In the genomic region with DNA sequence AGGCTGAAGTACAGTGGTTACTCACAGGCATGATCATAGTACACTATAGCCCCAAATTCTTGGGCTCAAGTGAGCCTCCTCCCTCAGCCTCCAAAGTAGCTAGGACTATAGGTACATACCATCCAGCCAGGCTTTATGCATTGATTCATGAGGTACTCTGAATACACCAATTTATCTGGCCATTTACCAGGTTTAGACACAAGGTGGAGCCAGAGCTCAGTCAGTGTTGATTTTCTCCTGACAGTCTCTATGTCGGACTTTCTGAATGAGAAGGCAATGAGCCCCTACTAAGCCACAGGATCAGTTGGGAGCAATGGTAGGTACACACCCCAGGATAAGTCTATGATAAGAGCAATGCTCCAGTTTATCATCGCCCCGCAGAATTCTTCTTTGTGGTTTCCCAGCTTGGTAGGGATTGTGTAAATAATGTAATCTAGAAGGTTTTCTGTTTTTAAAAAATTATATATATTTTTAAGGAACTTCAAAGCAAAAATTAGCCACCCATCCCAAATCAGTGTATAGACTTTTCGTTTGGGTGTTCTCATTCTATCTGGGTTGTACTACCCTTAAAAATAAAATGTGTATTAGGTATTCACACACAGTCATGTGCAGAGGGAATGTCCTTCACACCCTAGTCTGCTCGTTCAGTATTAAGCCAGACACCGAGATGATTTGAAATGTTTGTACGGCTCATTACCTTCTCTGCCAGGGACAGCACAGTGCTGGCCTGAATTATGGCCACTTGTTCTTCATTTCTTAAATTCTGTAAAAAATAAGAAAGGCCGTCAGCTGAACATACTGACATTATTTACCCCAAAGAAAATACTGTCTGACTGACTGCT, we compare ENCODE assay signal across 8 cellular contexts.
A peak's percentile ranks its signal among the peaks of the same experiment; 100 is the strongest.
DNase-seq lines count a peak whose midpoint lies in the region; FAIRE-seq and TF ChIP-seq lines count a peak whose summit lies in the region.

No MANE protein-coding gene starts in this region.

- in situ Hi-C loops in HAP-1 (cut with MboI; ENCODE audit: low sequenced_read_pairs) = loop anchor here (10.0 kb wide), 1 partner anchor 197 kb away; no protein-coding TSS in a partner anchor

- H3K27ac Mint-ChIP-seq in osteocyte (ENCODE audit: unreplicated experiment) = no peak overlapping the region

- H3K4me3 ChIP-seq in HAP-1 (no peak overlapping the region), Loucy (ENCODE audit: low read length, poor library complexity, severe bottlenecking) (no peak overlapping the region)

- H3K27me3 Mint-ChIP-seq in osteocyte (ENCODE audit: unreplicated experiment) = peaks cover 2% of the 10 kb centered on the region

- no peaks in the 10 kb centered on the region for H3K9me2 ChIP-seq in Loucy (replicated peaks; ENCODE audit: low read depth, low read length)

- TF ChIP-seq CTCF in GM12872 (IDR thresholded peaks at IDR 0.05; ENCODE audit: insufficient read depth, low read depth, low read length) = peak; percentile 78
- peak; percentile 88 for TF ChIP-seq CTCF in Loucy (conservative IDR thresholded peaks at IDR 0.05; ENCODE audit: low read length)
- TF ChIP-seq CTCF in osteocyte (IDR thresholded peaks at IDR 0.05) = peak; percentile 89

- peak; percentile 68 to 77 for DNase-seq in HAP-1 (ENCODE audit: low spot score in 2 of 2)
- DNase-seq in RPMI7951 (ENCODE audit: low read depth) = peak; percentile 61
- peak; percentile 28 for DNase-seq in activated gamma-delta T cell treated with anti-CD3 and anti-CD28 coated beads, Interleukin-2, amount 50 U/mL, for 16 hours (ENCODE audit: low read depth)
- peak; percentile 12 to 43 for DNase-seq in frontal cortex (ENCODE audit: low spot score in 2 of 2)
- DNase-seq in osteocyte (ENCODE audit: extremely low spot score, unreplicated experiment) = no peak
- no peak for DNase-seq in posterior vena cava (ENCODE audit: low spot score)

- H2AFZ ChIP-seq in Loucy (ENCODE audit: low read length) = no peak overlapping the region

- H3K9ac ChIP-seq in Loucy (ENCODE audit: low read depth, low read length, poor library complexity, severe bottlenecking) = no peak overlapping the region

- H3K27me3 ChIP-seq in HAP-1 (ENCODE audit: low read depth) = peaks cover 6% of the 10 kb centered on the region
- no peaks in the 10 kb centered on the region for H3K27me3 ChIP-seq in Loucy (ENCODE audit: insufficient read depth, low read length, poor library complexity, severe bottlenecking)

- no peaks in the 10 kb centered on the region for H3K79me2 ChIP-seq in Loucy (ENCODE audit: insufficient read depth, low read length)

- H3K36me3 ChIP-seq in HAP-1 (replicated peaks) (no peaks in the 10 kb centered on the region), Loucy (ENCODE audit: insufficient read depth, low read length) (no peaks in the 10 kb centered on the region)

- no peaks in the 10 kb centered on the region for H3K9me3 ChIP-seq in HAP-1
- no peaks in the 10 kb centered on the region for H3K9me3 ChIP-seq in Loucy (ENCODE audit: insufficient read depth, low read depth, low read length)

- no peak overlapping the region for H3K4me2 ChIP-seq in Loucy (ENCODE audit: low read depth, low read length, poor library complexity, severe bottlenecking)

- no peaks in the 10 kb centered on the region for H3K36me3 Mint-ChIP-seq in osteocyte (ENCODE audit: unreplicated experiment)

- H3F3A ChIP-seq in Loucy (ENCODE audit: low read depth) = no peaks in the 10 kb centered on the region

- FAIRE-seq in frontal cortex (lab: Jason Lieb, UNC) = peak; percentile 39

- H4K20me1 ChIP-seq in Loucy (ENCODE audit: insufficient read depth, low read length, poor library complexity, severe bottlenecking) = no peaks in the 10 kb centered on the region

- intact Hi-C loops in posterior vena cava (cut with DNase I) = loop anchor here (5.0 kb wide), 1 partner anchor 194 kb away; no protein-coding TSS in a partner anchor

- no peak overlapping the region for H3K4me3 Mint-ChIP-seq in osteocyte (ENCODE audit: unreplicated experiment)

- H3K4me1 ChIP-seq in HAP-1 (no peaks in the 10 kb centered on the region), Loucy (ENCODE audit: insufficient read depth, low read length, poor library complexity, severe bottlenecking) (no peaks in the 10 kb centered on the region)

- H3K9me3 Mint-ChIP-seq in osteocyte (ENCODE audit: unreplicated experiment) = no peaks in the 10 kb centered on the region

- H3K4me1 Mint-ChIP-seq in osteocyte (ENCODE audit: unreplicated experiment) = no peaks in the 10 kb centered on the region

Comparison
In these comparisons a context has a peak if more than half of its experiments do, and no peak if none do; other contexts are left out.
1. DNase-seq: peak in HAP-1 (2 of 2), RPMI7951 (single experiment), activated gamma-delta T cell treated with anti-CD3 and anti-CD28 coated beads, Interleukin-2, amount 50 U/mL, for 16 hours (single experiment) and frontal cortex (2 of 2); none in osteocyte (single experiment) and posterior vena cava (single experiment).
2. Peak in every context shown above with its lines, with median percentiles within 50 percentile points of each other: CTCF ChIP-seq.